ENCODE assay signal across 28 cellular contexts in the genomic region with DNA sequence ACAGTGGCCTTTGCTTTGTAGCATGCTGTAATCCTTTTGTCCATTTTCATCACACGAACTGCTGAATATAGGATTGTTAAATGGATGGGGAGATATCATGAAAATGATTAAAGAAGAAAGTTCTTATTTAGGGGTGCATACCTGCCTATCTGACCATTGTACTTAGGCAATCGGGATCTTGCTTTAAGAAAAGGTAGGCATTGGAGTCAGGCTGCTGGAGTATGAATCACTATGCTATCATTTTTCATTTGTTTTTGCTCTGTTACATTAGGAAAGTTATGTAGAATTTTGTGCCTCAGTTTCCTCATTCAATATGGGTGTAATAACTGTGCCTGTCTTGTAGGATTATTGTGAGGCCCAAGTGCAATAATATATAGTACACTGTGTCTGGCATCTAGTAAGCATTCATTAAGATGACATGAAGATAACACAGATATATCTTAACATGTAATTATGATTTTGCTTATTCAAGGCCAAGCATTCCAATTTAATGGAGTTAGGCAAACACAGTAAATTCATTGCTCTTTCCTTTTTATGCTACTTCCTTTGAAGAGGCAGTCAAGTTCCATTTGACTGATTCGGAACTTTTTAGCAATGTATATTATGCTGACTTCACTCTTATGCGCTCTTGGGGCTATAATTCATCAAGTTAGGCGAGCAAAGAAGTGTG.
A peak's percentile ranks its signal among the peaks of the same experiment; 100 is the strongest.
DNase-seq lines count a peak whose midpoint lies in the region; ATAC-seq, FAIRE-seq and TF ChIP-seq lines count a peak whose summit lies in the region.
"Had no signal": no experiment of that assay in that cellular context is flagged by ENCODE, and none has a peak within 500 bp of the region (broad histone marks: within the 10 kb centered on the region; RNA-seq: fewer than 3 reads in every experiment).

No MANE protein-coding gene starts in this region.

- H3K9me1 ChIP-seq in endothelial cell of umbilical vein (replicated peaks; ENCODE audit: control insufficient read depth, extremely low read depth, insufficient read depth, low read length): no peaks in the 10 kb centered on the region

- intact Hi-C loops in mammary epithelial cell (cut with micrococcal nuclease) (loop anchor here (1.0 to 2.0 kb wide), 7 partner anchors 16 to 305 kb away; partner anchors contain the start of gene CDKN2B), breast epithelium (cut with DNase I; ENCODE audit: low total_unique reads) (no loop called here), endothelial cell of umbilical vein (cut with micrococcal nuclease) (loop anchor here (1.0 to 5.0 kb wide), 6 partner anchors 74 to 328 kb away; partner anchors contain the start of genes CDKN2B and DMRTA1)

- no peak overlapping the region for H2AFZ ChIP-seq in mammary epithelial cell (ENCODE audit: low read depth, low read length)
- H2AFZ ChIP-seq in endothelial cell of umbilical vein (ENCODE audit: low read depth, low read length): peak overlapping the region; percentile 60

- BruUV-seq in mammary epithelial cell (replicated peaks; lab: Mats Ljungman, UMichigan): no TSS peak
- no TSS peak for BruUV-seq in endothelial cell of umbilical vein (replicated peaks; lab: Mats Ljungman, UMichigan)

- POLR2A ChIA-PET in endothelial cell of umbilical vein (lab: Charles Lee): no interaction called here

- CTCF ChIA-PET in mammary epithelial cell (lab: Charles Lee; ENCODE audit: low non-redundant PET) (interaction anchor here (0.6 to 1.1 kb wide), 5 partner anchors 10 to 306 kb away, joined by 3 to 7 read pairs (median 4); no protein-coding TSS in a partner anchor), endothelial cell of umbilical vein (lab: Charles Lee) (interaction anchor here (0.6 to 5.9 kb wide), 55 partner anchors 9 to 333 kb away, joined by 3 to 138 read pairs (median 6); partner anchors contain the start of genes CDKN2A, CDKN2B and CDKN2B-AS1)

- H4K20me1 ChIP-seq in mammary epithelial cell (ENCODE audit: insufficient read depth, low read length): no peaks in the 10 kb centered on the region
- H4K20me1 ChIP-seq in endothelial cell of umbilical vein (replicated peaks; ENCODE audit: control insufficient read depth, extremely low read depth, insufficient read depth, low read length): no peaks in the 10 kb centered on the region

- FAIRE-seq in endothelial cell of umbilical vein (lab: Jason Lieb, UNC): no peak
- FAIRE-seq: A204.1, HTR-8/SVneo, urothelium cell line had no signal

- H3K79me2 ChIP-seq in mammary epithelial cell (ENCODE audit: insufficient read depth, low read length) (no peaks in the 10 kb centered on the region), endothelial cell of umbilical vein (ENCODE audit: control insufficient read depth, insufficient read depth, low read length) (no peaks in the 10 kb centered on the region)

- no peaks in the 10 kb centered on the region for H3K36me3 ChIP-seq in mammary epithelial cell (ENCODE audit: insufficient read depth, low read length)
- no peaks in the 10 kb centered on the region for H3K36me3 ChIP-seq in breast epithelium
- no peaks in the 10 kb centered on the region for H3K36me3 ChIP-seq in endothelial cell of umbilical vein (ENCODE audit: control insufficient read depth in 2 of 2, extremely low read depth in 1 of 2, insufficient read depth in 2 of 2, low read length in 2 of 2)
- H3K36me3 ChIP-seq in muscle layer of duodenum (ENCODE audit: control insufficient read depth in 1 of 2, insufficient read depth in 2 of 2, low read length in 2 of 2): no peaks in the 10 kb centered on the region
- H3K36me3 ChIP-seq: esophagus muscularis mucosa, heart left ventricle, MG63, ovary had no signal

- no peak overlapping the region for H3K4me3 ChIP-seq in mammary epithelial cell (replicated peaks in 1 of 3; ENCODE audit: insufficient read depth in 1 of 3, low read depth in 2 of 3, low read length in 3 of 3)
- H3K4me3 ChIP-seq in breast epithelium: no peak overlapping the region
- no peak overlapping the region for H3K4me3 ChIP-seq in endothelial cell of umbilical vein (replicated peaks in 1 of 3; ENCODE audit: insufficient read depth in 1 of 3, low read depth in 1 of 3, low read length in 3 of 3)
- H3K4me3 ChIP-seq in muscle layer of duodenum (ENCODE audit: low read depth in 1 of 2, low read length in 2 of 2): no peak overlapping the region
- H3K4me3 ChIP-seq: esophagus muscularis mucosa, heart left ventricle, MG63, mucosa of descending colon, ovary had no signal

- H3K4me2 ChIP-seq in mammary epithelial cell (ENCODE audit: insufficient read depth, low read depth, low read length) (no peak overlapping the region), endothelial cell of umbilical vein (ENCODE audit: insufficient read depth, low read length) (no peak overlapping the region)

- in situ Hi-C loops in mammary epithelial cell (cut with MboI; ENCODE audit: low sequenced_read_pairs in 2 of 2): loop anchor here in 1 of 2 donors (10.0 kb wide), 2 partner anchors 116 to 304 kb away; no protein-coding TSS in a partner anchor

- H3K9me3 ChIP-seq in mammary epithelial cell (replicated peaks; ENCODE audit: insufficient read depth, low read length) (no peaks in the 10 kb centered on the region), breast epithelium (no peaks in the 10 kb centered on the region), endothelial cell of umbilical vein (replicated peaks; ENCODE audit: control insufficient read depth, insufficient read depth, low read length) (no peaks in the 10 kb centered on the region), muscle layer of duodenum (ENCODE audit: control insufficient read depth in 1 of 2, low read length in 2 of 2) (peaks cover 0 to 8% of the 10 kb centered on the region in 2 donors)
- H3K9me3 ChIP-seq: MG63, mucosa of descending colon, ovary had no signal

- dilution Hi-C loops in mammary epithelial cell (cut with HindIII; ENCODE audit: low sequenced_read_pairs): loop anchor here (5.0 kb wide), 1 partner anchor 82 kb away; no protein-coding TSS in a partner anchor
- dilution Hi-C loops in endothelial cell of umbilical vein (cut with MboI; ENCODE audit: extremely low pct_ligation_motif_present, low sequenced_read_pairs): no loop called here

- H3K4me1 ChIP-seq in mammary epithelial cell (ENCODE audit: insufficient read depth, low read length) (peaks cover 26% of the 10 kb centered on the region), breast epithelium (no peaks in the 10 kb centered on the region), endothelial cell of umbilical vein (ENCODE audit: control insufficient read depth, extremely low read depth, insufficient read depth, low read length) (peaks cover 26% of the 10 kb centered on the region), muscle layer of duodenum (ENCODE audit: control insufficient read depth in 1 of 2, insufficient read depth in 2 of 2, low read length in 2 of 2) (peaks cover 0 to 8% of the 10 kb centered on the region in 2 donors)

- 91% methylated on average over 5 of the region's 5 CpGs for WGBS in mammary epithelial cell (ENCODE audit: low coverage, missing lambda C conversion rate)

- peak overlapping the region; percentile 56 for H3K27ac ChIP-seq in mammary epithelial cell (ENCODE audit: insufficient read depth, low read depth, low read length)
- H3K27ac ChIP-seq in breast epithelium: no peak overlapping the region
- no peak overlapping the region for H3K27ac ChIP-seq in endothelial cell of umbilical vein (ENCODE audit: insufficient read depth, low read depth, low read length)
- peak overlapping the region; percentile 65 for H3K27ac ChIP-seq in muscle layer of duodenum (ENCODE audit: low read length)
- H3K27ac ChIP-seq: esophagus muscularis mucosa, heart left ventricle, ovary had no signal

- TF ChIP-seq POLR2A in breast epithelium (IDR thresholded peaks at IDR 0.05) (no peak), endothelial cell of umbilical vein (IDR thresholded peaks at IDR 0.05; ENCODE audit: low read depth, low read length) (no peak)

- ATAC-seq in HG02642 (IDR thresholded peaks at IDR 0.05; ENCODE audit: poor library complexity, unreplicated experiment): no peak
- ATAC-seq: Panc1 had no signal

- H3K9ac ChIP-seq in mammary epithelial cell (ENCODE audit: insufficient read depth, low read length) (no peak overlapping the region), endothelial cell of umbilical vein (replicated peaks; ENCODE audit: extremely low read depth, insufficient read depth, low read length) (no peak overlapping the region)

- H3K27me3 ChIP-seq in mammary epithelial cell (ENCODE audit: insufficient read depth, low read length): no peaks in the 10 kb centered on the region
- no peaks in the 10 kb centered on the region for H3K27me3 ChIP-seq in breast epithelium
- H3K27me3 ChIP-seq in endothelial cell of umbilical vein (ENCODE audit: control insufficient read depth in 2 of 2, insufficient read depth in 2 of 2, low read length in 2 of 2): no peaks in the 10 kb centered on the region
- no peaks in the 10 kb centered on the region for H3K27me3 ChIP-seq in muscle layer of duodenum (ENCODE audit: low read depth, low read length)
- H3K27me3 ChIP-seq: esophagus muscularis mucosa, heart left ventricle, MG63, ovary had no signal

- no peak for TF ChIP-seq CTCF in mammary epithelial cell (conservative IDR thresholded peaks at IDR 0.05 in 1 of 2, IDR thresholded peaks at IDR 0.05 in 1 of 2; ENCODE audit: extremely low read depth in 1 of 2, insufficient read depth in 1 of 2, low read depth in 1 of 2, low read length in 2 of 2)
- no peak for TF ChIP-seq CTCF in breast epithelium (IDR thresholded peaks at IDR 0.05)
- no peak for TF ChIP-seq CTCF in endothelial cell of umbilical vein (IDR thresholded peaks at IDR 0.05; ENCODE audit: extremely low read depth in 1 of 2, insufficient read depth in 1 of 2, low read depth in 1 of 2, low read length in 2 of 2)

- DNase-seq in mammary epithelial cell (no peak), breast epithelium (ENCODE audit: low spot score in 2 of 2) (no peak), endothelial cell of umbilical vein (ENCODE audit: low read depth, low spot score) (no peak), T-helper 2 cell (no peak), 8988T (no peak), GM19238 (ENCODE audit: insufficient read length, low spot score) (no peak)
- DNase-seq: activated CD8-positive, alpha-beta memory T cell treated with anti-CD3 and anti-CD28 coated beads, Interleukin-2, amount 50 U/mL, for 48 hours; anterior cingulate cortex; caudate nucleus; cortex of kidney; foreskin melanocyte; MG63; NCI-H524 treated with DMSO at 0.1 percent for 48 hours; nephron progenitor cell; ovary; retina; SIG-M5; stimulated activated naive B cell treated with anti-CD40 and anti-IgM and Interleukin-4, amounts not matched to agents 10 μg/mL and 1 μg/mL and 100 μg/mL, for 72 hours; T-helper 9 cell had no signal

TF ChIP-seq in endothelial cell of umbilical vein, 7 proteins besides CTCF, POLR2A, EP300 and RAD21 (continues in another document):
- TF ChIP-seq JUN (IDR thresholded peaks at IDR 0.05; ENCODE audit: borderline replicate concordance, insufficient read depth, insufficient read length, low read depth) (no peak), MYC (IDR thresholded peaks at IDR 0.05; ENCODE audit: low read depth, low read length) (no peak), EZH2 (IDR thresholded peaks at IDR 0.05; ENCODE audit: borderline replicate concordance, low read depth, low read length, severe bottlenecking) (no peak)
- TF ChIP-seq, protein P1, sequence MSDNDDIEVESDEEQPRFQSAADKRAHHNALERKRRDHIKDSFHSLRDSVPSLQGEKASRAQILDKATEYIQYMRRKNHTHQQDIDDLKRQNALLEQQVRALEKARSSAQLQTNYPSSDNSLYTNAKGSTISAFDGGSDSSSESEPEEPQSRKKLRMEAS (IDR thresholded peaks at IDR 0.05; ENCODE audit: insufficient read depth, insufficient read length): no peak

Comparison
In these comparisons a context has a peak if more than half of its experiments do, and no peak if none do; other contexts are left out.
1. H3K27ac ChIP-seq: peak in mammary epithelial cell (single experiment) and muscle layer of duodenum (single experiment); none in breast epithelium (0 of 2) and endothelial cell of umbilical vein (single experiment).